Comparison of ENCODE assay signal across 16 cellular contexts in genomic region chr3:100030346-100030745, GRCh38.
DNase-seq lines count a peak whose midpoint lies in the region; ATAC-seq and TF ChIP-seq lines count a peak whose summit lies in the region.
"Had no signal": no experiment of that assay in that cellular context is flagged by ENCODE, and none has a peak within 500 bp of the region (broad histone marks: within the 10 kb centered on the region; RNA-seq: fewer than 3 reads in every experiment).

No MANE protein-coding gene starts in this region.

- H3K9me3 ChIP-seq in Loucy (ENCODE audit: insufficient read depth, low read depth, low read length), result no peaks in the 10 kb centered on the region
- H3K9me3 ChIP-seq: mucosa of descending colon, ovary had no signal

- H3K4me1 ChIP-seq in Loucy (ENCODE audit: insufficient read depth, low read length, poor library complexity, severe bottlenecking), result peaks cover 29% of the 10 kb centered on the region

- no peak overlapping the region for H3K9ac ChIP-seq in Loucy (ENCODE audit: low read depth, low read length, poor library complexity, severe bottlenecking)

- H3F3A ChIP-seq in Loucy (ENCODE audit: low read depth), result peaks cover 3% of the 10 kb centered on the region; the same call in 1 of the 2 replicates

- ATAC-seq in GM19395 (IDR thresholded peaks at IDR 0.05; ENCODE audit: unreplicated experiment), result peak; percentile 56
- ATAC-seq: mucosa of descending colon had no signal

- no peak for TF ChIP-seq CTCF in Loucy (conservative IDR thresholded peaks at IDR 0.05; ENCODE audit: low read length)

- no peaks in the 10 kb centered on the region for H3K9me2 ChIP-seq in Loucy (replicated peaks; ENCODE audit: low read depth, low read length)

- H3K79me2 ChIP-seq in Loucy (ENCODE audit: insufficient read depth, low read length), result no peaks in the 10 kb centered on the region

- H2AFZ ChIP-seq in Loucy (ENCODE audit: low read length), result no peak overlapping the region

- DNase-seq in DMS79 (lab: John Stamatoyannopoulos, UW) (peak; percentile 52), glomerular visceral epithelial cell (ENCODE audit: extremely low spot score) (peak; percentile 36), NCI-H2196 treated with DMSO at 0.1 percent for 48 hours (lab: John Stamatoyannopoulos, UW; ENCODE audit: unreplicated experiment) (no peak), hippocampal formation (lab: John Stamatoyannopoulos, UW) (no peak), putamen (ENCODE audit: low spot score) (no peak)
- DNase-seq in effector CD8-positive, alpha-beta T cell (lab: John Stamatoyannopoulos, UW), result no peak
- DNase-seq: activated CD4-positive, CD25-positive, alpha-beta regulatory T cell treated with anti-CD3 and anti-CD28 coated beads, Interleukin-2, amount 50 U/mL, for 72 hours; activated T-cell treated with anti-CD3 and anti-CD28 coated beads for 4 hours; caudate nucleus; COR-L47; mucosa of descending colon; NCI-H1105 treated with DMSO at 0.1 percent for 48 hours; NCI-H748 treated with DMSO at 0.1 percent for 48 hours; ovary had no signal

- no peak overlapping the region for H3K4me3 ChIP-seq in Loucy (ENCODE audit: low read length, poor library complexity, severe bottlenecking)
- H3K4me3 ChIP-seq: mucosa of descending colon, ovary had no signal

- H3K36me3 ChIP-seq in Loucy (ENCODE audit: insufficient read depth, low read length), result no peaks in the 10 kb centered on the region
- H3K36me3 ChIP-seq: ovary had no signal

- H3K27me3 ChIP-seq in Loucy (ENCODE audit: insufficient read depth, low read length, poor library complexity, severe bottlenecking), result no peaks in the 10 kb centered on the region
- H3K27me3 ChIP-seq: ovary had no signal

- H3K4me2 ChIP-seq in Loucy (ENCODE audit: low read depth, low read length, poor library complexity, severe bottlenecking), result peak overlapping the region; percentile 29

- H4K20me1 ChIP-seq in Loucy (ENCODE audit: insufficient read depth, low read length, poor library complexity, severe bottlenecking), result no peaks in the 10 kb centered on the region

Comparison
In these comparisons a context has a peak if more than half of its experiments do, and no peak if none do; other contexts are left out.
1. DNase-seq: peak in DMS79 (single experiment) and glomerular visceral epithelial cell (single experiment); none in NCI-H2196 treated with DMSO at 0.1 percent for 48 hours (single experiment), hippocampal formation (0 of 2), effector CD8-positive, alpha-beta T cell (single experiment) and putamen (single experiment).